Comparison of ENCODE assay signal across 1 cellular context in the genomic region with DNA sequence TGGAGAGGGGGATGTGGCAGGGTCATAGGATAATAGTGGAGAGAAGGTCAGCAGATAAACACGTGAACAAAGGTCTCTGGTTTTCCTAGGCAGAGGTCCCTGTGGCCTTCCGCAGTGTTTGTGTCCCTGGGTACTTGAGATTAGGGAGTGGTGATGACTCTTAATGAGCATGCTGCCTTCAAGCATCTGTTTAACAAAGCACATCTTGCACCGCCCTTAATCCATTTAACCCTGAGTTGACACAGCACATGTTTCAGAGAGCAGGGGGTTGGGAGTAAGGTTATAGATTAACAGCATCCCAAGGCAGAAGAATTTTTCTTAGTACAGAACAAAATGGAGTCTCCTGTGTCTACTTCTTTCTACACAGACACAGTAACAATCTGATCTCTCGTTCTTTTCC.
TF ChIP-seq lines count a peak whose summit lies in the region.
"Not testable (repeated sequence)": the region's sequence is repeated elsewhere in the genome, so short reads cannot be mapped to it uniquely, and the experiment has no call there.

No MANE protein-coding gene starts in this region.

TF ChIP-seq in K562, 482 proteins besides CTCF, POLR2A, EP300 and RAD21:
- TF ChIP-seq ARID1B (IDR thresholded peaks at IDR 0.05) = peak; percentile 39; the same call in 1 of the 2 replicates
- TF ChIP-seq TAL1 (IDR thresholded peaks at IDR 0.05) = peak; percentile 56; the same call in 1 of the 2 replicates
- TF ChIP-seq NFIC (IDR thresholded peaks at IDR 0.05) = peak; percentile 20; the same call in 1 of the 2 replicates
- TF ChIP-seq NCOR1 (IDR thresholded peaks at IDR 0.05) = peak; percentile 44; the same call in 1 of the 2 replicates
- TF ChIP-seq CBFA2T3 (IDR thresholded peaks at IDR 0.05) = peak; percentile 81
- TF ChIP-seq, protein P1, sequence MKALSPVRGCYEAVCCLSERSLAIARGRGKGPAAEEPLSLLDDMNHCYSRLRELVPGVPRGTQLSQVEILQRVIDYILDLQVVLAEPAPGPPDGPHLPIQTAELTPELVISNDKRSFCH (CRISPR knock-in tag; IDR thresholded peaks at IDR 0.05) = not testable (repeated sequence)
- TF ChIP-seq, protein P1 (tag; IDR thresholded peaks at IDR 0.05) = 0 out of 2 replicates have a peak, but pooled peaks have one; percentile 55
- TF ChIP-seq, protein P2, sequence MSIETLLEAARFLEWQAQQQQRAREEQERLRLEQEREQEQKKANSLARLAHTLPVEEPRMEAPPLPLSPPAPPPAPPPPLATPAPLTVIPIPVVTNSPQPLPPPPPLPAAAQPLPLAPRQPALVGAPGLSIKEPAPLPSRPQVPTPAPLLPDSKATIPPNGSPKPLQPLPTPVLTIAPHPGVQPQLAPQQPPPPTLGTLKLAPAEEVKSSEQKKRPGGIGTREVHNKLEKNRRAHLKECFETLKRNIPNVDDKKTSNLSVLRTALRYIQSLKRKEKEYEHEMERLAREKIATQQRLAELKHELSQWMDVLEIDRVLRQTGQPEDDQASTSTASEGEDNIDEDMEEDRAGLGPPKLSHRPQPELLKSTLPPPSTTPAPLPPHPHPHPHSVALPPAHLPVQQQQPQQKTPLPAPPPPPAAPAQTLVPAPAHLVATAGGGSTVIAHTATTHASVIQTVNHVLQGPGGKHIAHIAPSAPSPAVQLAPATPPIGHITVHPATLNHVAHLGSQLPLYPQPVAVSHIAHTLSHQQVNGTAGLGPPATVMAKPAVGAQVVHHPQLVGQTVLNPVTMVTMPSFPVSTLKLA (conservative IDR thresholded peaks at IDR 0.05) = peak in 1 of 2 experiments; percentile 36; a peak in 1 of 4 replicates
- TF ChIP-seq CBFA2T2 (conservative IDR thresholded peaks at IDR 0.05) = peak; percentile 74
- TF ChIP-seq SOX6 (IDR thresholded peaks at IDR 0.05) = 0 out of 2 replicates have a peak, but pooled peaks have one; percentile 23
- peak in 1 of 2 experiments; percentile 29; a peak in 1 of 4 replicates for TF ChIP-seq KDM1A (IDR thresholded peaks at IDR 0.05)
- TF ChIP-seq TRIM24 (IDR thresholded peaks at IDR 0.05) = peak in 1 of 2 experiments; percentile 20; a peak in 1 of 4 replicates
TF ChIP-seq in K562: peak in this region for 11; not testable (repeated sequence) for 471.
